ENCODE assay signal across 10 cellular contexts in genomic region chr7:158783595-158783994, GRCh38. TPM values are rescaled to one million over a fixed set of nuclear protein-coding genes. Genes with fewer than 3 reads are reported as not detected.
DNase-seq lines count a peak whose midpoint lies in the region; ATAC-seq, FAIRE-seq and TF ChIP-seq lines count a peak whose summit lies in the region.
"Had no signal": no experiment of that assay in that cellular context is flagged by ENCODE, and none has a peak within 500 bp of the region (broad histone marks: within the 10 kb centered on the region; RNA-seq: fewer than 3 reads in every experiment).

No MANE protein-coding gene starts in this region.

- peak; percentile 48 for ATAC-seq in activated naive CD8-positive, alpha-beta T cell treated with anti-CD3 and anti-CD28 coated beads, Interleukin-2, amount 10 ng/mL, durations not matched to agents 7 days and 5 days (ENCODE audit: low read depth)

- 42 to 57% methylated on average over 8 of the region's 8 CpGs for WGBS in esophagus, 2 donors

- H3K9ac ChIP-seq in parathyroid adenoma: no peak overlapping the region

- H2AFZ ChIP-seq in parathyroid adenoma: no peak overlapping the region

- H3K36me3 ChIP-seq in esophagus (ENCODE audit: control insufficient read depth in 2 of 2, insufficient read depth in 2 of 2, low read length in 1 of 2) (peaks cover 7 to 37% of the 10 kb centered on the region in 2 donors), parathyroid adenoma (ENCODE audit: control insufficient read depth, insufficient read depth, low read length) (no peaks in the 10 kb centered on the region), uterus (no peaks in the 10 kb centered on the region)

- POLR2A ChIA-PET in activated naive CD8-positive, alpha-beta T cell treated with anti-CD3 and anti-CD28 coated beads, Interleukin-2, amount 10 ng/mL, durations not matched to agents 7 days and 5 days (lab: Charles Lee): interaction anchor here (1.1 kb wide), 1 partner anchor 79 kb away, joined by 3 read pairs; the partner anchor contains the start of gene NCAPG2

- no peak for TF ChIP-seq CTCF in parathyroid adenoma (IDR thresholded peaks at IDR 0.05)
- no peak for TF ChIP-seq CTCF in uterus (IDR thresholded peaks at IDR 0.05)

- no peak overlapping the region for H3K4me2 ChIP-seq in parathyroid adenoma (ENCODE audit: low read length)

- no peak overlapping the region for H3K27ac Mint-ChIP-seq in activated naive CD8-positive, alpha-beta T cell treated with anti-CD3 and anti-CD28 coated beads, Interleukin-2, amount 10 ng/mL, durations not matched to agents 7 days and 5 days
- H3K27ac Mint-ChIP-seq in activated naive CD8-positive, alpha-beta T cell treated with anti-CD3 and anti-CD28 coated beads for 36 hours: no peak overlapping the region

- no peak overlapping the region for H3K4me3 ChIP-seq in esophagus (ENCODE audit: low read depth in 1 of 2, low read length in 2 of 2)
- no peak overlapping the region for H3K4me3 ChIP-seq in parathyroid adenoma (ENCODE audit: low read depth, low read length)
- H3K4me3 ChIP-seq in uterus: no peak overlapping the region

- TF ChIP-seq POLR2A in uterus (IDR thresholded peaks at IDR 0.05): no peak
- no peak for TF ChIP-seq POLR2A in GM12892 (IDR thresholded peaks at IDR 0.05; ENCODE audit: low read depth, low read length)

- no peaks in the 10 kb centered on the region for H3K27me3 Mint-ChIP-seq in activated naive CD8-positive, alpha-beta T cell treated with anti-CD3 and anti-CD28 coated beads, Interleukin-2, amount 10 ng/mL, durations not matched to agents 7 days and 5 days
- H3K27me3 Mint-ChIP-seq in activated naive CD8-positive, alpha-beta T cell treated with anti-CD3 and anti-CD28 coated beads for 36 hours: no peaks in the 10 kb centered on the region

- H3K9me3 Mint-ChIP-seq in activated naive CD8-positive, alpha-beta T cell treated with anti-CD3 and anti-CD28 coated beads, Interleukin-2, amount 10 ng/mL, durations not matched to agents 7 days and 5 days: no peaks in the 10 kb centered on the region
- no peaks in the 10 kb centered on the region for H3K9me3 Mint-ChIP-seq in activated naive CD8-positive, alpha-beta T cell treated with anti-CD3 and anti-CD28 coated beads for 36 hours

- DNase-seq in activated naive CD8-positive, alpha-beta T cell treated with anti-CD3 and anti-CD28 coated beads, Interleukin-2, amount 10 ng/mL, durations not matched to agents 7 days and 5 days: peak; percentile 37
- no peak for DNase-seq in activated naive CD8-positive, alpha-beta T cell treated with anti-CD3 and anti-CD28 coated beads for 36 hours
- no peak for DNase-seq in uterus
- DNase-seq in GM12892 (ENCODE audit: insufficient read length): no peak
- no peak for DNase-seq in NCI-H1694 (lab: John Stamatoyannopoulos, UW)
- no peak for DNase-seq in A172 (ENCODE audit: low spot score)

- H3K9me3 ChIP-seq in esophagus (ENCODE audit: control insufficient read depth in 2 of 2, insufficient read depth in 1 of 2, low read depth in 1 of 2, low read length in 1 of 2) (peaks cover 0 to 3% of the 10 kb centered on the region in 2 donors), parathyroid adenoma (ENCODE audit: control insufficient read depth, low read length) (no peaks in the 10 kb centered on the region), uterus (no peaks in the 10 kb centered on the region)

- peaks cover 15% of the 10 kb centered on the region for H3K4me1 Mint-ChIP-seq in activated naive CD8-positive, alpha-beta T cell treated with anti-CD3 and anti-CD28 coated beads, Interleukin-2, amount 10 ng/mL, durations not matched to agents 7 days and 5 days
- H3K4me1 Mint-ChIP-seq in activated naive CD8-positive, alpha-beta T cell treated with anti-CD3 and anti-CD28 coated beads for 36 hours: peaks cover 16% of the 10 kb centered on the region

- intact Hi-C loops in uterus (cut with DNase I; ENCODE audit: low total_unique reads): no loop called here

- peaks cover 5 to 7% of the 10 kb centered on the region in 2 donors for H3K4me1 ChIP-seq in esophagus (ENCODE audit: control insufficient read depth in 2 of 2, insufficient read depth in 2 of 2, low read length in 1 of 2)
- peaks cover 5% of the 10 kb centered on the region for H3K4me1 ChIP-seq in parathyroid adenoma
- peaks cover 6 to 8% of the 10 kb centered on the region in 2 donors for H3K4me1 ChIP-seq in uterus

- peaks cover 13% of the 10 kb centered on the region for H3K36me3 Mint-ChIP-seq in activated naive CD8-positive, alpha-beta T cell treated with anti-CD3 and anti-CD28 coated beads, Interleukin-2, amount 10 ng/mL, durations not matched to agents 7 days and 5 days
- H3K36me3 Mint-ChIP-seq in activated naive CD8-positive, alpha-beta T cell treated with anti-CD3 and anti-CD28 coated beads for 36 hours: peaks cover 8% of the 10 kb centered on the region

- no peaks in the 10 kb centered on the region for H3K27me3 ChIP-seq in esophagus (ENCODE audit: control insufficient read depth in 1 of 2, insufficient read depth in 2 of 2, low read length in 2 of 2)
- no peaks in the 10 kb centered on the region for H3K27me3 ChIP-seq in parathyroid adenoma (ENCODE audit: control insufficient read depth, insufficient read depth, low read length)
- no peaks in the 10 kb centered on the region for H3K27me3 ChIP-seq in uterus

- FAIRE-seq in GM12892 (lab: Jason Lieb, UNC): no peak
- FAIRE-seq: astrocyte, GM12891 had no signal

- H3K79me2 ChIP-seq in parathyroid adenoma: no peaks in the 10 kb centered on the region

- peak overlapping the region; percentile 44 to 85 for H3K27ac ChIP-seq in esophagus (ENCODE audit: low read depth in 2 of 2, low read length in 1 of 2)
- peak overlapping the region; percentile 31 for H3K27ac ChIP-seq in parathyroid adenoma
- H3K27ac ChIP-seq in uterus: peak overlapping the region; percentile 62 to 85

- no peak overlapping the region for H3K4me3 Mint-ChIP-seq in activated naive CD8-positive, alpha-beta T cell treated with anti-CD3 and anti-CD28 coated beads, Interleukin-2, amount 10 ng/mL, durations not matched to agents 7 days and 5 days
- H3K4me3 Mint-ChIP-seq in activated naive CD8-positive, alpha-beta T cell treated with anti-CD3 and anti-CD28 coated beads for 36 hours: no peak overlapping the region

RNA-seq across cellular contexts. Expression of gene ESYT2, which starts 45.7 kb away (rescaled TPM):
- total RNA-seq in activated naive CD8-positive, alpha-beta T cell treated with anti-CD3 and anti-CD28 coated beads, Interleukin-2, amount 10 ng/mL, durations not matched to agents 7 days and 5 days: 10 to 100 TPM; 93.9 to 94.2 TPM
- total RNA-seq in activated naive CD8-positive, alpha-beta T cell treated with anti-CD3 and anti-CD28 coated beads for 36 hours: 10 to 100 TPM; 52.1 to 52.5 TPM
- polyA plus RNA-seq in esophagus: 10 to 100 TPM; 25.4 to 28.9 TPM
- 100 to 1,000 TPM in 2 of 4 donors, 10 to 100 TPM in 2; 91.6 to 159 (median 100) TPM for total RNA-seq in uterus
- polyA plus RNA-seq in GM12892 (2012; ENCODE audit: missing spikeins): 22.7 TPM
- 48.4 and 50.1 TPM in 2 replicates for total RNA-seq in A172 (2014; rRNA removed; shearing (Covaris generic))
